ENCODE assay signal across 1 cellular context in the genomic region with DNA sequence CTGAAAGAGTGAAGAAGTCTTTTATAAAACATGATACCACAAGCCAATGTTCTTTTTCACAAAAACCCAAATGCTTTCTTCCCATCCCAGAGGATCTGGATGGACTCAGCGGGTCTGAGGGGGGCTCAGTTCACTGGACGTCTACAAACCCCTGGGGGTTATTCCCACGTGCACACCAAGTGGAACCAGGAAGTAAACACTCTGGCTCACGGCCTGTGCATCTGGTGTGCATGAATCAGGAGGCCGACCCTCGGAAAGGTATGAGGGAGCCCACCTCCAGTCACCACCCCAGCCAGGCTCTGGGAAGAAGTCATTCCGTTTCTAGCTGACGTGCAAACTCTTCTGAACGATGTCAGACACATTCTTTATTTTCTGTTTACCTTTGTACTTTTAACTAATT.
TF ChIP-seq lines count a peak whose summit lies in the region.

No MANE protein-coding gene starts in this region.

TF ChIP-seq in H1, 55 proteins besides CTCF, POLR2A, EP300 and RAD21 (continued from another document):
- TF ChIP-seq, protein P1, sequence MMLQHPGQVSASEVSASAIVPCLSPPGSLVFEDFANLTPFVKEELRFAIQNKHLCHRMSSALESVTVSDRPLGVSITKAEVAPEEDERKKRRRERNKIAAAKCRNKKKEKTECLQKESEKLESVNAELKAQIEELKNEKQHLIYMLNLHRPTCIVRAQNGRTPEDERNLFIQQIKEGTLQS (IDR thresholded peaks at IDR 0.05; ENCODE audit: insufficient read depth, low read depth, low read length), result no peak
- TF ChIP-seq RNF2 (IDR thresholded peaks at IDR 0.05; ENCODE audit: borderline replicate concordance, low read depth, low read length, missing control alignments, poor library complexity, severe bottlenecking), result no peak
- TF ChIP-seq GTF2F1 (IDR thresholded peaks at IDR 0.05; ENCODE audit: borderline replicate concordance, low read depth, low read length), result no peak
- no peak for TF ChIP-seq CEBPB (IDR thresholded peaks at IDR 0.05; ENCODE audit: low read depth, low read length)
- no peak for TF ChIP-seq TAF1 (IDR thresholded peaks at IDR 0.05; ENCODE audit: low read depth, low read length)
- TF ChIP-seq, protein P2, sequence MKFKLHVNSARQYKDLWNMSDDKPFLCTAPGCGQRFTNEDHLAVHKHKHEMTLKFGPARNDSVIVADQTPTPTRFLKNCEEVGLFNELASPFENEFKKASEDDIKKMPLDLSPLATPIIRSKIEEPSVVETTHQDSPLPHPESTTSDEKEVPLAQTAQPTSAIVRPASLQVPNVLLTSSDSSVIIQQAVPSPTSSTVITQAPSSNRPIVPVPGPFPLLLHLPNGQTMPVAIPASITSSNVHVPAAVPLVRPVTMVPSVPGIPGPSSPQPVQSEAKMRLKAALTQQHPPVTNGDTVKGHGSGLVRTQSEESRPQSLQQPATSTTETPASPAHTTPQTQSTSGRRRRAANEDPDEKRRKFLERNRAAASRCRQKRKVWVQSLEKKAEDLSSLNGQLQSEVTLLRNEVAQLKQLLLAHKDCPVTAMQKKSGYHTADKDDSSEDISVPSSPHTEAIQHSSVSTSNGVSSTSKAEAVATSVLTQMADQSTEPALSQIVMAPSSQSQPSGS (IDR thresholded peaks at IDR 0.05; ENCODE audit: low read length), result no peak
- TF ChIP-seq POU5F1 (IDR thresholded peaks at IDR 0.05; ENCODE audit: low read depth, low read length), result no peak
- TF ChIP-seq YY1 (IDR thresholded peaks at IDR 0.05; ENCODE audit: low read depth, low read length), result no peak
- no peak for TF ChIP-seq EZH2 (IDR thresholded peaks at IDR 0.05; ENCODE audit: low read depth, low read length, severe bottlenecking)
- TF ChIP-seq GABPA (IDR thresholded peaks at IDR 0.05; ENCODE audit: borderline replicate concordance, insufficient read depth, low read length), result no peak
- TF ChIP-seq, protein P3, sequence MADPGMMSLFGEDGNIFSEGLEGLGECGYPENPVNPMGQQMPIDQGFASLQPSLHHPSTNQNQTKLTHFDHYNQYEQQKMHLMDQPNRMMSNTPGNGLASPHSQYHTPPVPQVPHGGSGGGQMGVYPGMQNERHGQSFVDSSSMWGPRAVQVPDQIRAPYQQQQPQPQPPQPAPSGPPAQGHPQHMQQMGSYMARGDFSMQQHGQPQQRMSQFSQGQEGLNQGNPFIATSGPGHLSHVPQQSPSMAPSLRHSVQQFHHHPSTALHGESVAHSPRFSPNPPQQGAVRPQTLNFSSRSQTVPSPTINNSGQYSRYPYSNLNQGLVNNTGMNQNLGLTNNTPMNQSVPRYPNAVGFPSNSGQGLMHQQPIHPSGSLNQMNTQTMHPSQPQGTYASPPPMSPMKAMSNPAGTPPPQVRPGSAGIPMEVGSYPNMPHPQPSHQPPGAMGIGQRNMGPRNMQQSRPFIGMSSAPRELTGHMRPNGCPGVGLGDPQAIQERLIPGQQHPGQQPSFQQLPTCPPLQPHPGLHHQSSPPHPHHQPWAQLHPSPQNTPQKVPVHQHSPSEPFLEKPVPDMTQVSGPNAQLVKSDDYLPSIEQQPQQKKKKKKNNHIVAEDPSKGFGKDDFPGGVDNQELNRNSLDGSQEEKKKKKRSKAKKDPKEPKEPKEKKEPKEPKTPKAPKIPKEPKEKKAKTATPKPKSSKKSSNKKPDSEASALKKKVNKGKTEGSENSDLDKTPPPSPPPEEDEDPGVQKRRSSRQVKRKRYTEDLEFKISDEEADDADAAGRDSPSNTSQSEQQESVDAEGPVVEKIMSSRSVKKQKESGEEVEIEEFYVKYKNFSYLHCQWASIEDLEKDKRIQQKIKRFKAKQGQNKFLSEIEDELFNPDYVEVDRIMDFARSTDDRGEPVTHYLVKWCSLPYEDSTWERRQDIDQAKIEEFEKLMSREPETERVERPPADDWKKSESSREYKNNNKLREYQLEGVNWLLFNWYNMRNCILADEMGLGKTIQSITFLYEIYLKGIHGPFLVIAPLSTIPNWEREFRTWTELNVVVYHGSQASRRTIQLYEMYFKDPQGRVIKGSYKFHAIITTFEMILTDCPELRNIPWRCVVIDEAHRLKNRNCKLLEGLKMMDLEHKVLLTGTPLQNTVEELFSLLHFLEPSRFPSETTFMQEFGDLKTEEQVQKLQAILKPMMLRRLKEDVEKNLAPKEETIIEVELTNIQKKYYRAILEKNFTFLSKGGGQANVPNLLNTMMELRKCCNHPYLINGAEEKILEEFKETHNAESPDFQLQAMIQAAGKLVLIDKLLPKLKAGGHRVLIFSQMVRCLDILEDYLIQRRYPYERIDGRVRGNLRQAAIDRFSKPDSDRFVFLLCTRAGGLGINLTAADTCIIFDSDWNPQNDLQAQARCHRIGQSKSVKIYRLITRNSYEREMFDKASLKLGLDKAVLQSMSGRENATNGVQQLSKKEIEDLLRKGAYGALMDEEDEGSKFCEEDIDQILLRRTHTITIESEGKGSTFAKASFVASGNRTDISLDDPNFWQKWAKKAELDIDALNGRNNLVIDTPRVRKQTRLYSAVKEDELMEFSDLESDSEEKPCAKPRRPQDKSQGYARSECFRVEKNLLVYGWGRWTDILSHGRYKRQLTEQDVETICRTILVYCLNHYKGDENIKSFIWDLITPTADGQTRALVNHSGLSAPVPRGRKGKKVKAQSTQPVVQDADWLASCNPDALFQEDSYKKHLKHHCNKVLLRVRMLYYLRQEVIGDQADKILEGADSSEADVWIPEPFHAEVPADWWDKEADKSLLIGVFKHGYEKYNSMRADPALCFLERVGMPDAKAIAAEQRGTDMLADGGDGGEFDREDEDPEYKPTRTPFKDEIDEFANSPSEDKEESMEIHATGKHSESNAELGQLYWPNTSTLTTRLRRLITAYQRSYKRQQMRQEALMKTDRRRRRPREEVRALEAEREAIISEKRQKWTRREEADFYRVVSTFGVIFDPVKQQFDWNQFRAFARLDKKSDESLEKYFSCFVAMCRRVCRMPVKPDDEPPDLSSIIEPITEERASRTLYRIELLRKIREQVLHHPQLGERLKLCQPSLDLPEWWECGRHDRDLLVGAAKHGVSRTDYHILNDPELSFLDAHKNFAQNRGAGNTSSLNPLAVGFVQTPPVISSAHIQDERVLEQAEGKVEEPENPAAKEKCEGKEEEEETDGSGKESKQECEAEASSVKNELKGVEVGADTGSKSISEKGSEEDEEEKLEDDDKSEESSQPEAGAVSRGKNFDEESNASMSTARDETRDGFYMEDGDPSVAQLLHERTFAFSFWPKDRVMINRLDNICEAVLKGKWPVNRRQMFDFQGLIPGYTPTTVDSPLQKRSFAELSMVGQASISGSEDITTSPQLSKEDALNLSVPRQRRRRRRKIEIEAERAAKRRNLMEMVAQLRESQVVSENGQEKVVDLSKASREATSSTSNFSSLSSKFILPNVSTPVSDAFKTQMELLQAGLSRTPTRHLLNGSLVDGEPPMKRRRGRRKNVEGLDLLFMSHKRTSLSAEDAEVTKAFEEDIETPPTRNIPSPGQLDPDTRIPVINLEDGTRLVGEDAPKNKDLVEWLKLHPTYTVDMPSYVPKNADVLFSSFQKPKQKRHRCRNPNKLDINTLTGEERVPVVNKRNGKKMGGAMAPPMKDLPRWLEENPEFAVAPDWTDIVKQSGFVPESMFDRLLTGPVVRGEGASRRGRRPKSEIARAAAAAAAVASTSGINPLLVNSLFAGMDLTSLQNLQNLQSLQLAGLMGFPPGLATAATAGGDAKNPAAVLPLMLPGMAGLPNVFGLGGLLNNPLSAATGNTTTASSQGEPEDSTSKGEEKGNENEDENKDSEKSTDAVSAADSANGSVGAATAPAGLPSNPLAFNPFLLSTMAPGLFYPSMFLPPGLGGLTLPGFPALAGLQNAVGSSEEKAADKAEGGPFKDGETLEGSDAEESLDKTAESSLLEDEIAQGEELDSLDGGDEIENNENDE (IDR thresholded peaks at IDR 0.05; ENCODE audit: insufficient replicate concordance, low read length), result no peak
- no peak for TF ChIP-seq JUND (IDR thresholded peaks at IDR 0.05; ENCODE audit: low read length)
- TF ChIP-seq RFX5 (IDR thresholded peaks at IDR 0.05; ENCODE audit: borderline replicate concordance, low read depth, low read length), result no peak
- TF ChIP-seq PHF8 (conservative IDR thresholded peaks at IDR 0.05; ENCODE audit: low read depth, low read length), result no peak
